16 cellular contexts compared by ENCODE assay signal in the genomic region with DNA sequence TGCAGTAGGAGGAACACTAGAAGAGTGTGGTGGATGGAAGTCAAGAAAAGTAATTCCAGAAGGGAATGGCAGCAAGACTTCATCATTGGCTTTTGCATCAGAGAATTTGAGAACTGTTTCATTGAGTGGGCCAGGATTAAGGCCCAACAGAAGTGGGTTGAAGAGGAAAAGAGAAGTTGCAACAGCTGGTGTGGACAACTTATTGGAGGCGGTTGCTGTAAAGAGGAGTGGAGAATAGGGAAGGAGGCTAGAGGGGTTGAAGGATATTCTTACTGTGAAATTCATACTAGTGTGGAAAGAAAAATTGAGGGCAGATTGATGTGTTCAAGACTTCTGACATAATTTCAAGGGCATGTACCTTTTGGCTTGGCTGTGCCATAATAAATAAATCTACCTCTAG.
DNase-seq lines count a peak whose midpoint lies in the region; ATAC-seq and TF ChIP-seq lines count a peak whose summit lies in the region.
"Had no signal": no experiment of that assay in that cellular context is flagged by ENCODE, and none has a peak within 500 bp of the region (broad histone marks: within the 10 kb centered on the region; RNA-seq: fewer than 3 reads in every experiment).

No MANE protein-coding gene starts in this region.

- H3K36me3 ChIP-seq in PC-9 (ENCODE audit: low read depth), result no peaks in the 10 kb centered on the region
- no peaks in the 10 kb centered on the region for H3K36me3 ChIP-seq in lower lobe of right lung
- H3K36me3 ChIP-seq in naive thymus-derived CD4-positive, alpha-beta T cell (ENCODE audit: control insufficient read depth in 2 of 3, insufficient read depth in 3 of 3, low read length in 3 of 3), result no peaks in the 10 kb centered on the region
- H3K36me3 ChIP-seq: BLaER1 treated with 17β-estradiol and CSF1 and Interleukin-3, amounts not matched to agents 10 nM and 100 nM had no signal

- POLR2A ChIA-PET in PC-9 (lab: Charles Lee; ENCODE audit: unreplicated experiment), result no interaction called here
- POLR2A ChIA-PET in naive thymus-derived CD4-positive, alpha-beta T cell (lab: Charles Lee), result no interaction called here

- peaks cover 0 to 4% (median 0%) of the 10 kb centered on the region in 5 donors for H3K27me3 Mint-ChIP-seq in naive thymus-derived CD4-positive, alpha-beta T cell

- no peaks in the 10 kb centered on the region for H3K36me3 Mint-ChIP-seq in naive thymus-derived CD4-positive, alpha-beta T cell

- no peaks in the 10 kb centered on the region for H3K79me2 ChIP-seq in PC-9 (ENCODE audit: low read depth)

- CTCF ChIA-PET in PC-9 (lab: Charles Lee), result no interaction called here
- CTCF ChIA-PET in naive thymus-derived CD4-positive, alpha-beta T cell (lab: Charles Lee), result no interaction called here

- intact Hi-C loops in PC-9 (cut with micrococcal nuclease; ENCODE audit: unreplicated experiment), result no loop called here
- intact Hi-C loops in lower lobe of right lung (cut with DNase I), result no loop called here
- intact Hi-C loops in naive thymus-derived CD4-positive, alpha-beta T cell (cut with micrococcal nuclease), result no loop called here

- no peak overlapping the region for H3K27ac Mint-ChIP-seq in naive thymus-derived CD4-positive, alpha-beta T cell
- H3K27ac Mint-ChIP-seq: CD4-positive, alpha-beta T cell; GM23338 had no signal

- 0 out of 2 replicates have a peak, but pooled peaks cover 3% of the 10 kb centered on the region for H3K9me3 ChIP-seq in PC-9 (ENCODE audit: insufficient read depth, low read depth)
- no peaks in the 10 kb centered on the region for H3K9me3 ChIP-seq in lower lobe of right lung
- no peaks in the 10 kb centered on the region for H3K9me3 ChIP-seq in naive thymus-derived CD4-positive, alpha-beta T cell (ENCODE audit: control insufficient read depth in 2 of 3, low read length in 3 of 3)
- H3K9me3 ChIP-seq: BLaER1 treated with 17β-estradiol and CSF1 and Interleukin-3, amounts not matched to agents 10 nM and 100 nM had no signal

- H3F3A ChIP-seq in PC-9 (ENCODE audit: insufficient read depth, low read depth), result no peaks in the 10 kb centered on the region

- peak overlapping the region; percentile 50 for H2AFZ ChIP-seq in PC-9
- H2AFZ ChIP-seq: GM23338 had no signal

- H3K27me3 ChIP-seq in PC-9 (ENCODE audit: insufficient read depth, low read depth) (no peaks in the 10 kb centered on the region), lower lobe of right lung (ENCODE audit: low read depth) (no peaks in the 10 kb centered on the region)
- H3K27me3 ChIP-seq in naive thymus-derived CD4-positive, alpha-beta T cell (ENCODE audit: control insufficient read depth in 2 of 2, insufficient read depth in 2 of 2, low read length in 2 of 2), result no peaks in the 10 kb centered on the region
- H3K27me3 ChIP-seq: BLaER1 treated with 17β-estradiol and CSF1 and Interleukin-3, amounts not matched to agents 10 nM and 100 nM had no signal

- TF ChIP-seq CTCF in PC-9 (conservative IDR thresholded peaks at IDR 0.05), result no peak
- TF ChIP-seq CTCF in lower lobe of right lung (IDR thresholded peaks at IDR 0.05), result no peak

- H4K20me1 ChIP-seq in PC-9 (ENCODE audit: insufficient read depth), result no peaks in the 10 kb centered on the region
- H4K20me1 ChIP-seq: BLaER1 treated with 17β-estradiol and CSF1 and Interleukin-3, amounts not matched to agents 10 nM and 100 nM had no signal

- H3K9me2 ChIP-seq in PC-9 (ENCODE audit: insufficient read depth), result no peaks in the 10 kb centered on the region

- DNase-seq in SIG-M5 treated with dmso at 0.1 percent for 504 hours (lab: John Stamatoyannopoulos, UW; ENCODE audit: unreplicated experiment), result peak; percentile 22
- no peak for DNase-seq in SIG-M5 (lab: John Stamatoyannopoulos, UW)
- no peak for DNase-seq in PC-9
- no peak for DNase-seq in lower lobe of right lung
- no peak for DNase-seq in naive thymus-derived CD4-positive, alpha-beta T cell
- no peak for DNase-seq in NCI-H774 (lab: John Stamatoyannopoulos, UW)
- no peak for DNase-seq in mesenteric fat pad (ENCODE audit: low spot score)
- DNase-seq: 8988T; Calu3; CD4-positive, alpha-beta T cell; DMS79; H7 had no signal

- no peaks in the 10 kb centered on the region for H3K4me1 Mint-ChIP-seq in naive thymus-derived CD4-positive, alpha-beta T cell
- H3K4me1 Mint-ChIP-seq: GM23338 had no signal

- H3K4me1 ChIP-seq in PC-9 (replicated peaks; ENCODE audit: insufficient read depth) (no peaks in the 10 kb centered on the region), lower lobe of right lung (no peaks in the 10 kb centered on the region)
- no peaks in the 10 kb centered on the region for H3K4me1 ChIP-seq in naive thymus-derived CD4-positive, alpha-beta T cell (ENCODE audit: control insufficient read depth in 2 of 2, insufficient read depth in 2 of 2, low read length in 2 of 2)

- H3K9me3 Mint-ChIP-seq in naive thymus-derived CD4-positive, alpha-beta T cell, result peaks cover 0 to 4% (median 0%) of the 10 kb centered on the region in 11 donors
- H3K9me3 Mint-ChIP-seq: CD4-positive, alpha-beta T cell; GM23338 had no signal

- no peak overlapping the region for H3K27ac ChIP-seq in PC-9
- no peak overlapping the region for H3K27ac ChIP-seq in lower lobe of right lung
- H3K27ac ChIP-seq in naive thymus-derived CD4-positive, alpha-beta T cell (ENCODE audit: low read depth, low read length), result no peak overlapping the region
- H3K27ac ChIP-seq: BLaER1 treated with 17β-estradiol and CSF1 and Interleukin-3, amounts not matched to agents 10 nM and 100 nM had no signal

- ATAC-seq in lower lobe of right lung (peak; percentile 54 to 61), GM18519 (IDR thresholded peaks at IDR 0.05; ENCODE audit: low FRiP score, unreplicated experiment) (no peak)
- ATAC-seq in naive thymus-derived CD4-positive, alpha-beta T cell, result no peak
- ATAC-seq: GM12878, GM23338 had no signal

- no peak overlapping the region for H3K4me3 Mint-ChIP-seq in naive thymus-derived CD4-positive, alpha-beta T cell
- H3K4me3 Mint-ChIP-seq: CD4-positive, alpha-beta T cell; GM23338 had no signal

- no TSS peak for BruUV-seq in PC-9 (replicated peaks; lab: Mats Ljungman, UMichigan)

- H3K4me2 ChIP-seq in PC-9, result no peak overlapping the region
- H3K4me2 ChIP-seq: GM23338 had no signal

- no peak overlapping the region for H3K4me3 ChIP-seq in PC-9
- no peak overlapping the region for H3K4me3 ChIP-seq in lower lobe of right lung
- H3K4me3 ChIP-seq in naive thymus-derived CD4-positive, alpha-beta T cell (ENCODE audit: low read length), result no peak overlapping the region
- H3K4me3 ChIP-seq: BLaER1 treated with 17β-estradiol and CSF1 and Interleukin-3, amounts not matched to agents 10 nM and 100 nM; GM12878; GM23338 had no signal

Comparison
In these comparisons a context has a peak if more than half of its experiments do, and no peak if none do; other contexts are left out.
1. ATAC-seq: peak in lower lobe of right lung (2 of 2); none in naive thymus-derived CD4-positive, alpha-beta T cell (single experiment) and GM18519 (single experiment).